15 cellular contexts compared by ENCODE assay signal in the genomic region with DNA sequence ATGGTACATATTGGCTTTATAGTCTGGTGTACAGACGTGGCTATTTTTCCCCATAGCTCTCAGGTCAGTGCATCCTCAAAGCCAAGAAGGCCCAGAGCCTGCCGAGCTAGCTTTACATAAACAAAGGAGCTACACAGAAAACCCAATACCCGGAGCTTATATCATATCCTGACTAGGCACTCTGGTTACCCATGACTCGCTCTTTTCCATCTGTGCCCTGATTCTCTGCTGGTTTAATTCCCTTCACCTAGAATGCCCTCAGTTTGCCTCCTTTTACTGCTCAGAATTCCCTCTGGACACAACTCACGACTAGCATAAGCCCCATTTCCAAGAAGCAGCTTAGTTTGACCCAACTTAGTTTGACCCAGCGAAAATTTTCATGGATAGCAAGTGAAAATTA.
A peak's percentile ranks its signal among the peaks of the same experiment; 100 is the strongest.
DNase-seq lines count a peak whose midpoint lies in the region; ATAC-seq and TF ChIP-seq lines count a peak whose summit lies in the region.
"Had no signal": no experiment of that assay in that cellular context is flagged by ENCODE, and none has a peak within 500 bp of the region (broad histone marks: within the 10 kb centered on the region; RNA-seq: fewer than 3 reads in every experiment).

No MANE protein-coding gene starts in this region.

- ATAC-seq in left colon (no peak), GM21576 (IDR thresholded peaks at IDR 0.05; ENCODE audit: unreplicated experiment) (no peak), left lung (no peak)
- ATAC-seq in activated CD4-positive, CD25-positive, alpha-beta regulatory T cell treated with anti-CD3 and anti-CD28 coated beads, Interleukin-2, amount 50 U/mL, for 24 hours = no peak
- ATAC-seq: upper lobe of right lung had no signal

- no peaks in the 10 kb centered on the region for H3K36me3 ChIP-seq in rectal smooth muscle tissue (ENCODE audit: control insufficient read depth, insufficient read depth, low read length)
- no peaks in the 10 kb centered on the region for H3K36me3 ChIP-seq in left lung
- H3K36me3 ChIP-seq: colonic mucosa, upper lobe of right lung had no signal

- H3K4me3 ChIP-seq in epithelial cell of esophagus (ENCODE audit: low read length) (no peak overlapping the region), rectal smooth muscle tissue (ENCODE audit: low read length) (no peak overlapping the region), left lung (no peak overlapping the region)
- H3K4me3 ChIP-seq: colonic mucosa, PC-9, upper lobe of right lung had no signal

- intact Hi-C loops in left colon (cut with DNase I, micrococcal nuclease) (no loop called here), left lung (cut with DNase I) (no loop called here)

- no peaks in the 10 kb centered on the region for H3K27me3 ChIP-seq in rectal smooth muscle tissue (ENCODE audit: control insufficient read depth, insufficient read depth, low read length)
- H3K27me3 ChIP-seq in left lung = no peaks in the 10 kb centered on the region
- H3K27me3 ChIP-seq: colonic mucosa, upper lobe of right lung had no signal

- DNase-seq in EH (ENCODE audit: low read depth) = peak; percentile 54
- DNase-seq in NCI-H82 treated with DMSO at 0.1 percent for 48 hours (lab: John Stamatoyannopoulos, UW; ENCODE audit: unreplicated experiment) = peak; percentile 47
- peak; percentile 14 for DNase-seq in epithelial cell of esophagus (ENCODE audit: low read depth)
- no peak for DNase-seq in left colon
- DNase-seq in left lung = no peak
- DNase-seq: activated CD4-positive, alpha-beta T cell treated with anti-CD3 and anti-CD28 coated beads for 48 hours; activated T-cell treated with anti-CD3 and anti-CD28 coated beads, Interleukin-2, amount 50 U/mL, for 24 hours; colonic mucosa; NCI-H1092; NCI-H226; PC-9; upper lobe of right lung had no signal

- TF ChIP-seq CTCF in epithelial cell of esophagus (IDR thresholded peaks at IDR 0.05; ENCODE audit: insufficient read depth, low read depth, low read length, missing control alignments) (no peak), left lung (IDR thresholded peaks at IDR 0.05) (no peak)

- H3K4me1 ChIP-seq in rectal smooth muscle tissue (ENCODE audit: control insufficient read depth, insufficient read depth, low read length) (peaks cover 30% of the 10 kb centered on the region), left lung (peaks cover 0 to 14% of the 10 kb centered on the region in 2 donors)
- H3K4me1 ChIP-seq: colonic mucosa, upper lobe of right lung had no signal

- H3K9ac ChIP-seq in rectal smooth muscle tissue (ENCODE audit: low read length) = no peak overlapping the region

- H3K9me3 ChIP-seq in left lung = no peaks in the 10 kb centered on the region
- H3K9me3 ChIP-seq: colonic mucosa, upper lobe of right lung had no signal

- H3K27ac ChIP-seq in rectal smooth muscle tissue (ENCODE audit: low read depth, low read length) = peak overlapping the region; percentile 3
- no peak overlapping the region for H3K27ac ChIP-seq in left lung
- H3K27ac ChIP-seq: colonic mucosa, PC-9, upper lobe of right lung had no signal

Comparison
In these comparisons a context has a peak if more than half of its experiments do, and no peak if none do; other contexts are left out.
1. DNase-seq: peak in EH (single experiment), NCI-H82 treated with DMSO at 0.1 percent for 48 hours (single experiment) and epithelial cell of esophagus (single experiment); none in left colon (0 of 2) and left lung (0 of 2).